Comparison of ENCODE assay signal across 2 cellular contexts in genomic region chr2:135557533-135557932, GRCh38.
A peak's percentile ranks its signal among the peaks of the same experiment; 100 is the strongest.
TF ChIP-seq lines count a peak whose summit lies in the region.

No MANE protein-coding gene starts in this region.

TF ChIP-seq in H1, 55 proteins besides CTCF, POLR2A, EP300 and RAD21:
- TF ChIP-seq SUZ12 (IDR thresholded peaks at IDR 0.05; ENCODE audit: low read length) (no peak), RFX5 (IDR thresholded peaks at IDR 0.05; ENCODE audit: borderline replicate concordance, low read depth, low read length) (no peak), BRCA1 (IDR thresholded peaks at IDR 0.05; ENCODE audit: low read depth, low read length) (no peak), TBP (IDR thresholded peaks at IDR 0.05; ENCODE audit: low read depth, low read length) (no peak), EGR1 (IDR thresholded peaks at IDR 0.05; ENCODE audit: borderline replicate concordance, low read depth, low read length) (no peak), TAF7 (optimal IDR thresholded peaks at IDR 0.05; ENCODE audit: borderline replicate concordance, low read depth, low read length) (no peak), RNF2 (IDR thresholded peaks at IDR 0.05; ENCODE audit: borderline replicate concordance, low read depth, low read length, missing control alignments, poor library complexity, severe bottlenecking) (no peak), MAFK (IDR thresholded peaks at IDR 0.05; ENCODE audit: low read depth, low read length) (no peak), YY1 (IDR thresholded peaks at IDR 0.05; ENCODE audit: low read depth, low read length) (no peak), BCL11A (IDR thresholded peaks at IDR 0.05; ENCODE audit: low read depth in 2 of 2, low read length in 2 of 2) (no peak), CHD7 (IDR thresholded peaks at IDR 0.05; ENCODE audit: insufficient replicate concordance, low read length) (no peak), ASH2L (IDR thresholded peaks at IDR 0.05; ENCODE audit: low read length) (no peak), CBX5 (IDR thresholded peaks at IDR 0.05; ENCODE audit: low read depth, low read length) (no peak), SIRT6 (IDR thresholded peaks at IDR 0.05; ENCODE audit: low read length) (no peak), RXRA (IDR thresholded peaks at IDR 0.05; ENCODE audit: insufficient read depth, low read depth, low read length) (no peak)
- TF ChIP-seq, protein P1, sequence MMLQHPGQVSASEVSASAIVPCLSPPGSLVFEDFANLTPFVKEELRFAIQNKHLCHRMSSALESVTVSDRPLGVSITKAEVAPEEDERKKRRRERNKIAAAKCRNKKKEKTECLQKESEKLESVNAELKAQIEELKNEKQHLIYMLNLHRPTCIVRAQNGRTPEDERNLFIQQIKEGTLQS (IDR thresholded peaks at IDR 0.05; ENCODE audit: insufficient read depth, low read depth, low read length), result no peak

TF ChIP-seq in liver, 16 proteins besides CTCF, POLR2A, EP300 and RAD21:
- TF ChIP-seq RXRA (IDR thresholded peaks at IDR 0.05), result peak; percentile 28 to 43
- TF ChIP-seq HNF4A (conservative IDR thresholded peaks at IDR 0.05), result no peak
TF ChIP-seq in liver: peak in this region for 1.
